Comparison of ENCODE assay signal across 8 cellular contexts in genomic region chr18:35040988-35041751, GRCh38. TPM values are rescaled to one million over a fixed set of nuclear protein-coding genes. Genes with fewer than 3 reads are reported as not detected.
DNase-seq lines count a peak whose midpoint lies in the region; ATAC-seq and TF ChIP-seq lines count a peak whose summit lies in the region.

Gene MAPRE2, plus strand, starts transcription at chr18:35041413. Its CDS starts 127 bp downstream, at chr18:35041540.

- peaks cover 4% of the 10 kb centered on the region for H3K36me3 Mint-ChIP-seq in activated naive CD8-positive, alpha-beta T cell

- H3K27ac ChIP-seq in osteoblast (ENCODE audit: low read depth, low read length) (peak within 1 kb of the TSS; percentile 81), thoracic aorta (peak within 1 kb of the TSS; percentile 61 to 66)

- H3K4me1 ChIP-seq in osteoblast (ENCODE audit: insufficient read depth, low read length) (peaks cover 34% of the 10 kb centered on the region), thoracic aorta (ENCODE audit: control insufficient read depth in 1 of 2, low read depth in 2 of 2) (peaks cover 18 to 45% of the 10 kb centered on the region in 2 donors)

- H4K20me1 ChIP-seq in osteoblast (ENCODE audit: insufficient read depth, low read length), result no peaks in the 10 kb centered on the region

- ATAC-seq in HG02610 (IDR thresholded peaks at IDR 0.05; ENCODE audit: unreplicated experiment), result peak; percentile 78
- peak; percentile 97 for ATAC-seq in thoracic aorta (ENCODE audit: insufficient number of reproducible peaks, low FRiP score, low read depth)

- H3K4me2 ChIP-seq in osteoblast (ENCODE audit: insufficient read depth, low read length), result peak within 1 kb of the TSS; percentile 97

- peak within 1 kb of the TSS; percentile 99 for H3K27ac Mint-ChIP-seq in activated naive CD8-positive, alpha-beta T cell

- H3K79me2 ChIP-seq in osteoblast (ENCODE audit: insufficient read depth, low read length), result peaks cover 36% of the 10 kb centered on the region

- no peaks in the 10 kb centered on the region for H3K9me3 ChIP-seq in osteoblast (ENCODE audit: low read depth, low read length)
- no peaks in the 10 kb centered on the region for H3K9me3 ChIP-seq in thoracic aorta

- peak within 1 kb of the TSS; percentile 97 for H3K4me3 Mint-ChIP-seq in activated naive CD8-positive, alpha-beta T cell

- TF ChIP-seq CTCF in osteoblast (IDR thresholded peaks at IDR 0.05; ENCODE audit: extremely low read depth, low read depth, low read length) (no peak), thoracic aorta (IDR thresholded peaks at IDR 0.05) (no peak)

- peaks cover 61% of the 10 kb centered on the region for H3K4me1 Mint-ChIP-seq in activated naive CD8-positive, alpha-beta T cell (ENCODE audit: low read depth)

- DNase-seq in NCI-H1092 treated with DMSO at 0.1 percent for 48 hours (lab: John Stamatoyannopoulos, UW) (peak; percentile 99), SKM-1 (lab: John Stamatoyannopoulos, UW; ENCODE audit: unreplicated experiment) (peak; percentile 79), glomerular visceral epithelial cell (ENCODE audit: extremely low spot score) (peak; percentile 99), osteoblast (ENCODE audit: insufficient read length, low spot score, missing footprints) (peak; percentile 96), thoracic aorta (ENCODE audit: low spot score) (peak; percentile 99)

- H3K27me3 ChIP-seq in osteoblast (ENCODE audit: insufficient read depth, low read length), result no peaks in the 10 kb centered on the region
- no peaks in the 10 kb centered on the region for H3K27me3 ChIP-seq in thoracic aorta (replicated peaks; ENCODE audit: insufficient read depth)

- H3K36me3 ChIP-seq in osteoblast (ENCODE audit: insufficient read depth, low read length), result no peaks in the 10 kb centered on the region
- H3K36me3 ChIP-seq in thoracic aorta, result no peaks in the 10 kb centered on the region

- peak within 1 kb of the TSS; percentile 99 for H2AFZ ChIP-seq in osteoblast (ENCODE audit: low read length)

- no peaks in the 10 kb centered on the region for H3K27me3 Mint-ChIP-seq in activated naive CD8-positive, alpha-beta T cell

- H3K4me3 ChIP-seq in GM08714 (ENCODE audit: low read length), result peak within 1 kb of the TSS; percentile 95
- peak within 1 kb of the TSS; percentile 98 for H3K4me3 ChIP-seq in osteoblast (ENCODE audit: insufficient read depth, low read length)
- peak within 1 kb of the TSS; percentile 79 for H3K4me3 ChIP-seq in thoracic aorta

- no peaks in the 10 kb centered on the region for H3K9me3 Mint-ChIP-seq in activated naive CD8-positive, alpha-beta T cell (ENCODE audit: low read depth)

RNA-seq across cellular contexts. Expression of gene MAPRE2, which starts in this region (rescaled TPM):
- total RNA-seq in osteoblast (21.7 and 24.2 TPM in 2 replicates), thoracic aorta (10 to 100 TPM; 31.8 to 54.2 TPM)

Comparison
In these comparisons a context has a peak if more than half of its experiments do, and no peak if none do; other contexts are left out.
1. Peak in every context shown above with its lines: DNase-seq, ATAC-seq, H3K4me3 ChIP-seq and H3K27ac ChIP-seq.